Comparison of ENCODE assay signal across 11 cellular contexts in genomic region chr2:162316590-162316989, GRCh38. TPM values are rescaled to one million over a fixed set of nuclear protein-coding genes. Genes with fewer than 3 reads are reported as not detected.
DNase-seq lines count a peak whose midpoint lies in the region; ATAC-seq and TF ChIP-seq lines count a peak whose summit lies in the region.
"Had no signal": no experiment of that assay in that cellular context is flagged by ENCODE, and none has a peak within 500 bp of the region (broad histone marks: within the 10 kb centered on the region; RNA-seq: fewer than 3 reads in every experiment).

No MANE protein-coding gene starts in this region.

- intact Hi-C loops in right cardiac atrium (cut with DNase I), result no loop called here
- intact Hi-C loops in lower lobe of right lung (cut with DNase I), result no loop called here

- H3K4me1 Mint-ChIP-seq in activated T-helper 17 cell treated with anti-CD3 and anti-CD28 coated beads, Interleukin-2, amount 50 U/mL, for 72 hours, result peaks cover 41% of the 10 kb centered on the region

- H3K4me3 ChIP-seq in right cardiac atrium (ENCODE audit: low read length) (peak overlapping the region; percentile 85), right atrium auricular region (peak overlapping the region in 1 of 2 donors; percentile 8), lower lobe of right lung (peak overlapping the region; percentile 77)

- H3K27me3 Mint-ChIP-seq in activated T-helper 17 cell treated with anti-CD3 and anti-CD28 coated beads, Interleukin-2, amount 50 U/mL, for 72 hours, result no peaks in the 10 kb centered on the region

- H3K36me3 Mint-ChIP-seq in activated T-helper 17 cell treated with anti-CD3 and anti-CD28 coated beads, Interleukin-2, amount 50 U/mL, for 72 hours (ENCODE audit: low read depth), result peaks cover 19% of the 10 kb centered on the region

- H3K36me3 ChIP-seq in right atrium auricular region (no peaks in the 10 kb centered on the region), lower lobe of right lung (no peaks in the 10 kb centered on the region)

- no peak for DNase-seq in right cardiac atrium
- DNase-seq in right atrium auricular region (ENCODE audit: low spot score), result no peak
- DNase-seq in lower lobe of right lung, result no peak
- no peak for DNase-seq in pons (ENCODE audit: low spot score)
- no peak for DNase-seq in DMS114 treated with DMSO at 0.1 percent for 48 hours (lab: John Stamatoyannopoulos, UW; ENCODE audit: unreplicated experiment)
- DNase-seq: effector CD8-positive, alpha-beta T cell; NCI-H1417 treated with DMSO at 0.1 percent for 48 hours; stimulated activated CD4-positive, alpha-beta T cell treated with anti-CD3 and anti-CD28 coated beads, Interleukin-2, amount 100 ng/mL, for 48 hours had no signal

- H3K9me3 Mint-ChIP-seq in activated T-helper 17 cell treated with anti-CD3 and anti-CD28 coated beads, Interleukin-2, amount 50 U/mL, for 72 hours, result no peaks in the 10 kb centered on the region

- no peaks in the 10 kb centered on the region for H3K9me3 ChIP-seq in right cardiac atrium (ENCODE audit: control insufficient read depth, low read length)
- H3K9me3 ChIP-seq in right atrium auricular region, result no peaks in the 10 kb centered on the region
- no peaks in the 10 kb centered on the region for H3K9me3 ChIP-seq in lower lobe of right lung

- H3K4me1 ChIP-seq in right cardiac atrium (ENCODE audit: control insufficient read depth, insufficient read depth, low read length) (no peaks in the 10 kb centered on the region), right atrium auricular region (no peaks in the 10 kb centered on the region), lower lobe of right lung (peaks cover 51% of the 10 kb centered on the region)

- TF ChIP-seq CTCF in right atrium auricular region (IDR thresholded peaks at IDR 0.05) (no peak), lower lobe of right lung (IDR thresholded peaks at IDR 0.05) (no peak)

- H3K27me3 ChIP-seq in right cardiac atrium (ENCODE audit: control insufficient read depth, insufficient read depth), result no peaks in the 10 kb centered on the region
- H3K27me3 ChIP-seq in right atrium auricular region, result no peaks in the 10 kb centered on the region
- H3K27me3 ChIP-seq in lower lobe of right lung (ENCODE audit: low read depth), result no peaks in the 10 kb centered on the region

- ATAC-seq in right cardiac atrium (no peak), lower lobe of right lung (no peak), GM19397 (IDR thresholded peaks at IDR 0.05; ENCODE audit: unreplicated experiment) (no peak), GM21576 (IDR thresholded peaks at IDR 0.05; ENCODE audit: unreplicated experiment) (no peak)
- no peak for ATAC-seq in activated T-helper 17 cell treated with anti-CD3 and anti-CD28 coated beads, Interleukin-2, amount 50 U/mL, for 72 hours (replicated peaks)

- H3K4me3 Mint-ChIP-seq in activated T-helper 17 cell treated with anti-CD3 and anti-CD28 coated beads, Interleukin-2, amount 50 U/mL, for 72 hours, result peak overlapping the region; percentile 99

- H3K27ac Mint-ChIP-seq in activated T-helper 17 cell treated with anti-CD3 and anti-CD28 coated beads, Interleukin-2, amount 50 U/mL, for 72 hours, result peak overlapping the region; percentile 99

- H3K27ac ChIP-seq in right cardiac atrium (ENCODE audit: low read length), result no peak overlapping the region
- H3K27ac ChIP-seq in right atrium auricular region, result no peak overlapping the region
- H3K27ac ChIP-seq in lower lobe of right lung, result no peak overlapping the region

- 74% methylated on average over 2 of the region's 2 CpGs for WGBS in right cardiac atrium

RNA-seq across cellular contexts. Expression of gene IFIH1, which starts 1.9 kb away (rescaled TPM):
- 10 to 100 TPM in 2 of 4 donors, 1 to 10 TPM in 2; 8.1 to 11.8 (median 10.0) TPM for total RNA-seq in right cardiac atrium
- polyA plus RNA-seq in right cardiac atrium, result 6.6 TPM
- 1 to 10 TPM; 4.1 to 6.6 TPM for total RNA-seq in right atrium auricular region
- 10 to 100 TPM; 24.8 to 26.7 TPM for total RNA-seq in activated T-helper 17 cell treated with anti-CD3 and anti-CD28 coated beads, Interleukin-2, amount 50 U/mL, for 72 hours
- 44.1 TPM for total RNA-seq in lower lobe of right lung

RNA-seq across cellular contexts. Expression of gene GCA, which starts 27.3 kb away (rescaled TPM):
- 10 to 100 TPM in 3 of 4 donors, 1 to 10 TPM in 1; 9.9 to 13.7 (median 13.2) TPM for total RNA-seq in right cardiac atrium
- 7.7 TPM for polyA plus RNA-seq in right cardiac atrium
- total RNA-seq in right atrium auricular region, result 10 to 100 TPM; 11.1 to 14.3 TPM
- 10 to 100 TPM; 23.4 to 31.2 TPM for total RNA-seq in activated T-helper 17 cell treated with anti-CD3 and anti-CD28 coated beads, Interleukin-2, amount 50 U/mL, for 72 hours
- total RNA-seq in lower lobe of right lung, result 94.0 TPM
